In genomic region chr11:46120711-46121327, GRCh38 we compare ENCODE assay signal across 8 cellular contexts. TPM values are rescaled to one million over a fixed set of nuclear protein-coding genes. Genes with fewer than 3 reads are reported as not detected.
DNase-seq lines count a peak whose midpoint lies in the region; ATAC-seq and TF ChIP-seq lines count a peak whose summit lies in the region.

No MANE protein-coding gene starts in this region.

- DNase-seq in Calu3, result peak; percentile 38
- DNase-seq in NCI-H2171 (lab: John Stamatoyannopoulos, UW), result peak; percentile 71
- DNase-seq in WTC11 (ENCODE audit: low spot score), result peak; percentile 54
- peak; percentile 47 for DNase-seq in endothelial cell (ENCODE audit: low spot score)

- H3K4me1 ChIP-seq in HEK293 (ENCODE audit: control insufficient read depth, insufficient read depth, low read length) (peaks cover 2% of the 10 kb centered on the region; the same call in 1 of the 2 replicates), mucosa of rectum (ENCODE audit: control insufficient read depth in 2 of 2, insufficient read depth in 2 of 2, low read length in 2 of 2) (peaks cover 2 to 5% of the 10 kb centered on the region in 2 donors), thymus (ENCODE audit: control insufficient read depth, insufficient read depth, low read length) (peaks cover 2% of the 10 kb centered on the region)

- peak overlapping the region; percentile 56 to 64 for H3K9ac ChIP-seq in mucosa of rectum (ENCODE audit: low read depth in 1 of 2, low read length in 2 of 2)

- no TSS peak for BruUV-seq in Calu3 (replicated peaks; lab: Mats Ljungman, UMichigan)

- 0% methylated on average over 5 of the region's 5 CpGs for WGBS in thymus

- H3K4me3 Mint-ChIP-seq in Calu3 (ENCODE audit: low read depth, unreplicated experiment) (peak overlapping the region; percentile 92), WTC11 (peak overlapping the region; percentile 84), endothelial cell (ENCODE audit: unreplicated experiment) (peak overlapping the region; percentile 94)

- POLR2A ChIA-PET in HEK293 (lab: Yijun Ruan, JAX) (interaction anchor here (0.6 to 2.2 kb wide), 12 partner anchors 13 to 475 kb away, joined by 3 to 12 read pairs (median 3); partner anchors contain the start of gene PEX16), WTC11 (lab: Charles Lee) (interaction anchor here (0.7 to 1.2 kb wide), 10 partner anchors 14 to 225 kb away, joined by 3 to 12 read pairs (median 4); partner anchors contain the start of gene LARGE2)

- H3K27ac Mint-ChIP-seq in Calu3 (ENCODE audit: unreplicated experiment) (peak overlapping the region; percentile 91), WTC11 (peak overlapping the region; percentile 88), endothelial cell (ENCODE audit: unreplicated experiment) (peak overlapping the region; percentile 88)

- H3K27me3 ChIP-seq in mucosa of rectum (ENCODE audit: control insufficient read depth in 2 of 2, insufficient read depth in 2 of 2, low read length in 2 of 2), result no peaks in the 10 kb centered on the region
- H3K27me3 ChIP-seq in thymus (ENCODE audit: control insufficient read depth, insufficient read depth), result no peaks in the 10 kb centered on the region

- intact Hi-C loops in Calu3 (cut with micrococcal nuclease; ENCODE audit: unreplicated experiment), result loop anchor here (5.0 kb wide), 1 partner anchor 121 kb away; no protein-coding TSS in a partner anchor

- peak overlapping the region; percentile 86 for H3K27ac ChIP-seq in HEK293 (ENCODE audit: extremely low read depth, low read depth, low read length)
- H3K27ac ChIP-seq in mucosa of rectum (ENCODE audit: low read depth in 2 of 2, low read length in 2 of 2), result peak overlapping the region; percentile 87
- peak overlapping the region; percentile 96 for H3K27ac ChIP-seq in thymus (ENCODE audit: low read depth)

- H3K27me3 Mint-ChIP-seq in Calu3 (ENCODE audit: unreplicated experiment) (no peaks in the 10 kb centered on the region), WTC11 (ENCODE audit: low read depth) (no peaks in the 10 kb centered on the region), endothelial cell (ENCODE audit: unreplicated experiment) (peaks cover 8% of the 10 kb centered on the region)

- no peaks in the 10 kb centered on the region for H3K9me3 Mint-ChIP-seq in Calu3 (ENCODE audit: low read depth, unreplicated experiment)
- H3K9me3 Mint-ChIP-seq in WTC11, result no peaks in the 10 kb centered on the region
- no peaks in the 10 kb centered on the region for H3K9me3 Mint-ChIP-seq in endothelial cell (ENCODE audit: unreplicated experiment)

- no peaks in the 10 kb centered on the region for H3K36me3 ChIP-seq in HEK293 (ENCODE audit: control insufficient read depth in 2 of 2, insufficient read depth in 1 of 2, low read length in 2 of 2)
- H3K36me3 ChIP-seq in mucosa of rectum (ENCODE audit: control insufficient read depth in 2 of 2, insufficient read depth in 2 of 2, low read length in 2 of 2), result no peaks in the 10 kb centered on the region
- no peaks in the 10 kb centered on the region for H3K36me3 ChIP-seq in thymus (ENCODE audit: control insufficient read depth, insufficient read depth)

- H3K9me3 ChIP-seq in HEK293 (ENCODE audit: control insufficient read depth, insufficient read depth, low read depth, low read length) (no peaks in the 10 kb centered on the region), mucosa of rectum (ENCODE audit: control insufficient read depth in 2 of 2, low read length in 2 of 2) (no peaks in the 10 kb centered on the region), thymus (ENCODE audit: control insufficient read depth) (no peaks in the 10 kb centered on the region)

- H3K4me1 Mint-ChIP-seq in Calu3 (ENCODE audit: low read depth, unreplicated experiment) (peaks cover 10% of the 10 kb centered on the region), WTC11 (peaks cover 31% of the 10 kb centered on the region), endothelial cell (ENCODE audit: unreplicated experiment) (peaks cover 14% of the 10 kb centered on the region)

- TF ChIP-seq CTCF in Calu3 (IDR thresholded peaks at IDR 0.05; ENCODE audit: unreplicated experiment), result no peak
- no peak for TF ChIP-seq CTCF in HEK293 (tag by site-specific recombination; IDR thresholded peaks at IDR 0.05)
- TF ChIP-seq CTCF in WTC11 (IDR thresholded peaks at IDR 0.05), result no peak
- no peak for TF ChIP-seq CTCF in endothelial cell (IDR thresholded peaks at IDR 0.05; ENCODE audit: unreplicated experiment)

- H3K36me3 Mint-ChIP-seq in Calu3 (ENCODE audit: insufficient read depth, unreplicated experiment) (peaks cover 37% of the 10 kb centered on the region), WTC11 (no peaks in the 10 kb centered on the region), endothelial cell (ENCODE audit: low read depth, unreplicated experiment) (peaks cover 4% of the 10 kb centered on the region)

- H3K4me3 ChIP-seq in HEK293 (ENCODE audit: low read depth, low read length), result peak overlapping the region; percentile 84
- H3K4me3 ChIP-seq in mucosa of rectum (ENCODE audit: low read length in 2 of 2), result peak overlapping the region; percentile 78 to 80
- H3K4me3 ChIP-seq in thymus (ENCODE audit: low read length), result peak overlapping the region; percentile 95

- ATAC-seq in WTC11, result peak; percentile 53
- ATAC-seq in GM18519 (IDR thresholded peaks at IDR 0.05; ENCODE audit: low FRiP score, unreplicated experiment), result no peak

- CTCF ChIA-PET in Calu3 (lab: Charles Lee) (interaction anchor here (0.6 kb wide), 1 partner anchor 805 kb away, joined by 3 read pairs; no protein-coding TSS in a partner anchor), HEK293 (lab: Yijun Ruan, JAX) (no interaction called here), WTC11 (lab: Charles Lee) (interaction anchor here (0.8 to 1.5 kb wide), 8 partner anchors 14 to 248 kb away, joined by 3 to 11 read pairs (median 3); no protein-coding TSS in a partner anchor)

TF ChIP-seq in HEK293, 187 proteins besides CTCF, POLR2A, EP300 and RAD21 (continues in another document):
- TF ChIP-seq ZFP69B (tag by site-specific recombination; IDR thresholded peaks at IDR 0.05), result peak; percentile 34; the same call in 1 of the 2 replicates
- peak; percentile 71 for TF ChIP-seq ZBTB20 (tag by site-specific recombination; IDR thresholded peaks at IDR 0.05)
- peak; percentile 80 for TF ChIP-seq OSR2 (tag by site-specific recombination; IDR thresholded peaks at IDR 0.05)
- TF ChIP-seq PRDM1 (tag by site-specific recombination; IDR thresholded peaks at IDR 0.05), result peak; percentile 93
- no peak for TF ChIP-seq ZNF514 (tag by site-specific recombination; IDR thresholded peaks at IDR 0.05)
- TF ChIP-seq ZXDB (tag by site-specific recombination; IDR thresholded peaks at IDR 0.05), result peak; percentile 49
- peak; percentile 5; the same call in 1 of the 2 replicates for TF ChIP-seq GLIS1 (tag by site-specific recombination; IDR thresholded peaks at IDR 0.05)
- 0 out of 2 replicates have a peak, but pooled peaks have one; percentile 31 for TF ChIP-seq ZNF600 (tag by site-specific recombination; IDR thresholded peaks at IDR 0.05)

TF ChIP-seq in WTC11, 78 proteins besides CTCF, POLR2A, EP300 and RAD21 (continues in another document):
- TF ChIP-seq TEAD4 (CRISPR knock-in tag; IDR thresholded peaks at IDR 0.05) (no peak), CREM (CRISPR knock-in tag; IDR thresholded peaks at IDR 0.05) (no peak), FOXP4 (CRISPR knock-in tag; IDR thresholded peaks at IDR 0.05) (no peak), NFATC4 (CRISPR knock-in tag; IDR thresholded peaks at IDR 0.05) (no peak), SMAD4 (CRISPR knock-in tag; IDR thresholded peaks at IDR 0.05) (no peak), HMGA2 (CRISPR knock-in tag; IDR thresholded peaks at IDR 0.05) (no peak)
- TF ChIP-seq, protein P1, sequence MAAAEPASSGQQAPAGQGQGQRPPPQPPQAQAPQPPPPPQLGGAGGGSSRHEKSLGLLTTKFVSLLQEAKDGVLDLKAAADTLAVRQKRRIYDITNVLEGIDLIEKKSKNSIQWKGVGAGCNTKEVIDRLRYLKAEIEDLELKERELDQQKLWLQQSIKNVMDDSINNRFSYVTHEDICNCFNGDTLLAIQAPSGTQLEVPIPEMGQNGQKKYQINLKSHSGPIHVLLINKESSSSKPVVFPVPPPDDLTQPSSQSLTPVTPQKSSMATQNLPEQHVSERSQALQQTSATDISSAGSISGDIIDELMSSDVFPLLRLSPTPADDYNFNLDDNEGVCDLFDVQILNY (CRISPR knock-in tag; IDR thresholded peaks at IDR 0.05), result no peak
- TF ChIP-seq, protein P2, sequence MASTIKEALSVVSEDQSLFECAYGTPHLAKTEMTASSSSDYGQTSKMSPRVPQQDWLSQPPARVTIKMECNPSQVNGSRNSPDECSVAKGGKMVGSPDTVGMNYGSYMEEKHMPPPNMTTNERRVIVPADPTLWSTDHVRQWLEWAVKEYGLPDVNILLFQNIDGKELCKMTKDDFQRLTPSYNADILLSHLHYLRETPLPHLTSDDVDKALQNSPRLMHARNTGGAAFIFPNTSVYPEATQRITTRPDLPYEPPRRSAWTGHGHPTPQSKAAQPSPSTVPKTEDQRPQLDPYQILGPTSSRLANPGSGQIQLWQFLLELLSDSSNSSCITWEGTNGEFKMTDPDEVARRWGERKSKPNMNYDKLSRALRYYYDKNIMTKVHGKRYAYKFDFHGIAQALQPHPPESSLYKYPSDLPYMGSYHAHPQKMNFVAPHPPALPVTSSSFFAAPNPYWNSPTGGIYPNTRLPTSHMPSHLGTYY (CRISPR knock-in tag; IDR thresholded peaks at IDR 0.05), result no peak

RNA-seq across cellular contexts. Expression of gene PHF21A, which starts 0.4 kb away (rescaled TPM):
- total RNA-seq in Calu3 (2022), result 18.8 and 20.5 TPM in 2 replicates
- 29.4 to 36.6 TPM (median 33.1 TPM) in 3 replicates for total RNA-seq in WTC11 (2021)
- 52.8 TPM for total RNA-seq in endothelial cell (ENCODE audit: unreplicated experiment)
- 25.9 TPM for polyA plus RNA-seq in thymus
